Comparison of ENCODE assay signal across 1 cellular context in the genomic region with DNA sequence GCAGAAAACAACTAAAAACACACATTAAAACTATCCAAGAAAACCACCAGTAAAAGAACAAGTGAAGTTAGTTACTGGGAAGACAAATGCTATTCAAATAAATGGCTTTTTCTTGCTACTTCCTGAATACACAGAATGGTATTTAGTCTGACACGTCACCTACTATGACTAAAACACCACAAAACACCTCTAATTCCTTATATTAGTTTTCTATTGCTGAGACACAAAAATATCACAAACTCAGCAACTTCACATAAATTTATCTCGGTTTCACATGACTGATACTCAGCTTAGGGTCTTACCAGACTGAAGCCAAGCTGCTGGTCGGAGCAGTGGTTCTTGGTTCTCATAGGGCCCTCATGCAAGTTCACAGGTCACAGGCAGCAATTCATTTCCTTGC.
TF ChIP-seq lines count a peak whose summit lies in the region.

No MANE protein-coding gene starts in this region.

TF ChIP-seq in HEK293T, 16 proteins besides CTCF, POLR2A, EP300 and RAD21 (continued from another document):
- no peak for TF ChIP-seq CTBP1 (IDR thresholded peaks at IDR 0.05; ENCODE audit: borderline replicate concordance)
- no peak for TF ChIP-seq NFRKB (IDR thresholded peaks at IDR 0.05)
- no peak for TF ChIP-seq BHLHE40 (IDR thresholded peaks at IDR 0.05; ENCODE audit: borderline replicate concordance)
